26 cellular contexts compared by ENCODE assay signal in the genomic region with DNA sequence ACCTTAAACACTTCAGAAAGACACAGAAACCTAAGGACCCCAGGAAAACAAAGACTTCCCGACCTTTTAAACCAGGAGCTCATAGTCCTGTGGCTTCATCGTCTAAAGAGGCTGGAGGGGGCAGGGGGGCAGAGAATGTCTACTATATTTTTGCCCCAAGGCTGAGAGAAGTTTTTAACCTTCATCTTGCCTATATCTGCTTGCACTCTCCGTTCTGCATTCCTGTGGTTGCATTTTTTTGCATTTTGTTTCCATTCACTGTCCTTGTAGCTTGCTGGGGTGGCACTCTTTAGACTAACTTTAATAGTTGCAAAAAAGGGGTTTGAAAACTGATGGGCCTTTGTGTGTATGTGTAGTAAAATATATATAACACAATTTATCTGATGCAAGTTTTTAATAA. TPM values are rescaled to one million over a fixed set of nuclear protein-coding genes. Genes with fewer than 3 reads are reported as not detected.
DNase-seq lines count a peak whose midpoint lies in the region; ATAC-seq and TF ChIP-seq lines count a peak whose summit lies in the region.
"Had no signal": no experiment of that assay in that cellular context is flagged by ENCODE, and none has a peak within 500 bp of the region (broad histone marks: within the 10 kb centered on the region; RNA-seq: fewer than 3 reads in every experiment).

No MANE protein-coding gene starts in this region.

- H3K27ac Mint-ChIP-seq in T-cell = no peak overlapping the region
- H3K27ac Mint-ChIP-seq: activated naive CD4-positive, alpha-beta T cell treated with anti-CD3 and anti-CD28 coated beads for 36 hours; activated T-cell treated with anti-CD3 and anti-CD28 coated beads, Interleukin-2, amount 50 U/mL, for 24 hours; IgD-negative memory B cell; stimulated activated effector memory CD8-positive, alpha-beta T cell treated with anti-CD3 and anti-CD28 coated beads, Interleukin-12 subunit alpha, Interleukin-12 subunit beta, amount 100 ng/mL, for 72 hours had no signal

- 49% methylated on average over 3 of the region's 3 CpGs for WGBS in HUES64

- H2AFZ ChIP-seq in fibroblast of lung (ENCODE audit: low read length) = no peak overlapping the region

- H3K27me3 ChIP-seq in HUES64 (ENCODE audit: insufficient read depth, low read length) (no peaks in the 10 kb centered on the region), fibroblast of lung (ENCODE audit: control insufficient read depth, insufficient read depth, low read length) (no peaks in the 10 kb centered on the region)
- H3K27me3 ChIP-seq: gastroesophageal sphincter, left lung, right atrium auricular region, tibial artery had no signal

- DNase-seq in AG08395 (ENCODE audit: low spot score) (peak; percentile 10), fibroblast of lung (ENCODE audit: low read depth in 2 of 2) (peak in 1 of 2 donors; percentile 45), NCI-H187 treated with DMSO at 0.1 percent for 48 hours (lab: John Stamatoyannopoulos, UW) (no peak), OCI-M1 (lab: John Stamatoyannopoulos, UW) (no peak), T-cell (no peak), NCI-H748 (lab: John Stamatoyannopoulos, UW; ENCODE audit: unreplicated experiment) (no peak)
- DNase-seq: activated CD4-positive, alpha-beta T cell treated with anti-CD3 and anti-CD28 coated beads, Interleukin-2, amount 50 U/mL, for 4 hours; activated naive CD4-positive, alpha-beta T cell treated with anti-CD3 and anti-CD28 coated beads for 36 hours; activated T-cell treated with anti-CD3 and anti-CD28 coated beads, Interleukin-2, amount 50 U/mL, for 24 hours; dermis blood vessel endothelial cell; left lung; NCI-H1105 treated with DMSO at 0.1 percent for 48 hours; NCI-H526 treated with DMSO at 0.1 percent for 48 hours; occipital lobe; stimulated activated CD4-positive, alpha-beta T cell treated with anti-CD3 and anti-CD28 coated beads, Interleukin-15, amount 100 ng/mL, for 24 hours; tibial artery; WERI-Rb-1 had no signal

- H4K20me1 ChIP-seq in fibroblast of lung (ENCODE audit: control insufficient read depth, extremely low read depth, insufficient read depth, low read length) = no peaks in the 10 kb centered on the region

- TF ChIP-seq CTCF in fibroblast of lung (conservative IDR thresholded peaks at IDR 0.05 in 1 of 2, IDR thresholded peaks at IDR 0.05 in 1 of 2; ENCODE audit: low read depth in 1 of 2, low read length in 2 of 2) = no peak

- H3K27me3 Mint-ChIP-seq in T-cell = peaks cover 0 to 5% of the 10 kb centered on the region in 2 donors

- H3K9me3 Mint-ChIP-seq in T-cell = no peaks in the 10 kb centered on the region
- H3K9me3 Mint-ChIP-seq: activated naive CD4-positive, alpha-beta T cell treated with anti-CD3 and anti-CD28 coated beads for 36 hours; activated T-cell treated with anti-CD3 and anti-CD28 coated beads, Interleukin-2, amount 50 U/mL, for 24 hours; IgD-negative memory B cell; stimulated activated effector memory CD8-positive, alpha-beta T cell treated with anti-CD3 and anti-CD28 coated beads, Interleukin-12 subunit alpha, Interleukin-12 subunit beta, amount 100 ng/mL, for 72 hours had no signal

- peak overlapping the region; percentile 65 for H3K4me2 ChIP-seq in fibroblast of lung (ENCODE audit: extremely low read depth, insufficient read depth, low read length)
- H3K4me2 ChIP-seq: A549 had no signal

- no peak overlapping the region for H3K4me3 ChIP-seq in HUES64 (ENCODE audit: low read length)
- no peak overlapping the region for H3K4me3 ChIP-seq in fibroblast of lung (replicated peaks in 1 of 4; ENCODE audit: control extremely low read depth in 1 of 4, insufficient read depth in 1 of 4, low read depth in 3 of 4, low read length in 4 of 4)
- H3K4me3 ChIP-seq: A549, gastroesophageal sphincter, left lung, tibial artery had no signal

- H3K9me3 ChIP-seq in HUES64 (ENCODE audit: insufficient read depth, low read depth, low read length) = no peaks in the 10 kb centered on the region
- H3K9me3 ChIP-seq in fibroblast of lung (ENCODE audit: control insufficient read depth, insufficient read depth, low read depth, low read length) = no peaks in the 10 kb centered on the region
- H3K9me3 ChIP-seq: A549, gastroesophageal sphincter, left lung, right atrium auricular region, tibial artery had no signal

- H3K9ac ChIP-seq in HUES64 (ENCODE audit: low read depth, low read length) (no peak overlapping the region), fibroblast of lung (ENCODE audit: insufficient read depth, low read length) (no peak overlapping the region)

- H3K4me1 ChIP-seq in HUES64 (ENCODE audit: insufficient read depth, low read length) (peaks cover 21% of the 10 kb centered on the region), fibroblast of lung (ENCODE audit: control insufficient read depth, extremely low read depth, insufficient read depth, low read length) (peaks cover 2% of the 10 kb centered on the region)
- H3K4me1 ChIP-seq: A549, right atrium auricular region, tibial artery had no signal

- H3K36me3 ChIP-seq in HUES64 (ENCODE audit: insufficient read depth, low read length) (no peaks in the 10 kb centered on the region), fibroblast of lung (ENCODE audit: control insufficient read depth, insufficient read depth, low read length) (no peaks in the 10 kb centered on the region)
- H3K36me3 ChIP-seq: gastroesophageal sphincter, left lung, right atrium auricular region, tibial artery, WERI-Rb-1 had no signal

- POLR2A ChIA-PET in T-cell (lab: Charles Lee) = interaction anchor here in 1 of 2 donors (0.6 kb wide), 1 partner anchor 10 kb away, joined by 5 read pairs; no protein-coding TSS in a partner anchor

- no peaks in the 10 kb centered on the region for H3K79me2 ChIP-seq in fibroblast of lung (ENCODE audit: control insufficient read depth, insufficient read depth, low read length)

- peak; percentile 86 for ATAC-seq in SK-N-SH treated with all-trans-retinoic acid at 6 μM for 48 hours
- no peak for ATAC-seq in T-cell (replicated peaks in 1 of 4)
- ATAC-seq: A549; gastroesophageal sphincter; left lung; stimulated activated effector memory CD8-positive, alpha-beta T cell treated with anti-CD3 and anti-CD28 coated beads, Interleukin-12 subunit alpha, Interleukin-12 subunit beta, amount 100 ng/mL, for 72 hours had no signal

- H3K4me1 Mint-ChIP-seq in T-cell = peaks cover 0 to 3% (median 0%) of the 10 kb centered on the region in 3 donors
- H3K4me1 Mint-ChIP-seq: IgD-negative memory B cell; stimulated activated effector memory CD8-positive, alpha-beta T cell treated with anti-CD3 and anti-CD28 coated beads, Interleukin-12 subunit alpha, Interleukin-12 subunit beta, amount 100 ng/mL, for 72 hours had no signal

- H3K36me3 Mint-ChIP-seq in T-cell = no peaks in the 10 kb centered on the region
- H3K36me3 Mint-ChIP-seq: stimulated activated effector memory CD8-positive, alpha-beta T cell treated with anti-CD3 and anti-CD28 coated beads, Interleukin-12 subunit alpha, Interleukin-12 subunit beta, amount 100 ng/mL, for 72 hours had no signal

- CTCF ChIA-PET in T-cell (lab: Charles Lee) = no interaction called here

- no peak overlapping the region for H3K4me3 Mint-ChIP-seq in T-cell
- H3K4me3 Mint-ChIP-seq: activated naive CD4-positive, alpha-beta T cell treated with anti-CD3 and anti-CD28 coated beads for 36 hours; activated T-cell treated with anti-CD3 and anti-CD28 coated beads, Interleukin-2, amount 50 U/mL, for 24 hours; IgD-negative memory B cell; stimulated activated effector memory CD8-positive, alpha-beta T cell treated with anti-CD3 and anti-CD28 coated beads, Interleukin-12 subunit alpha, Interleukin-12 subunit beta, amount 100 ng/mL, for 72 hours had no signal

- peak overlapping the region; percentile 49; the same call in 1 of the 2 replicates for H3K27ac ChIP-seq in HUES64 (ENCODE audit: low read depth, low read length)
- no peak overlapping the region for H3K27ac ChIP-seq in fibroblast of lung (ENCODE audit: insufficient read depth, low read length)
- H3K27ac ChIP-seq: A549, C4-2B, epithelial cell of prostate, left lung, right atrium auricular region, tibial artery, WERI-Rb-1 had no signal

TF ChIP-seq in SK-N-SH treated with all-trans-retinoic acid at 6 μM for 48 hours, 23 proteins besides CTCF, POLR2A, EP300 and RAD21:
- TF ChIP-seq, protein P1, sequence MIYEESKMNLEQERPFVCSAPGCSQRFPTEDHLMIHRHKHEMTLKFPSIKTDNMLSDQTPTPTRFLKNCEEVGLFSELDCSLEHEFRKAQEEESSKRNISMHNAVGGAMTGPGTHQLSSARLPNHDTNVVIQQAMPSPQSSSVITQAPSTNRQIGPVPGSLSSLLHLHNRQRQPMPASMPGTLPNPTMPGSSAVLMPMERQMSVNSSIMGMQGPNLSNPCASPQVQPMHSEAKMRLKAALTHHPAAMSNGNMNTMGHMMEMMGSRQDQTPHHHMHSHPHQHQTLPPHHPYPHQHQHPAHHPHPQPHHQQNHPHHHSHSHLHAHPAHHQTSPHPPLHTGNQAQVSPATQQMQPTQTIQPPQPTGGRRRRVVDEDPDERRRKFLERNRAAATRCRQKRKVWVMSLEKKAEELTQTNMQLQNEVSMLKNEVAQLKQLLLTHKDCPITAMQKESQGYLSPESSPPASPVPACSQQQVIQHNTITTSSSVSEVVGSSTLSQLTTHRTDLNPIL (CRISPR knock-in tag; IDR thresholded peaks at IDR 0.05; ENCODE audit: low read depth) = no peak
- TF ChIP-seq ISL1 (CRISPR knock-in tag; IDR thresholded peaks at IDR 0.05) (no peak), ZNF70 (CRISPR knock-in tag; IDR thresholded peaks at IDR 0.05) (no peak), TCF4 (CRISPR knock-in tag; IDR thresholded peaks at IDR 0.05; ENCODE audit: borderline replicate concordance) (no peak), OSR1 (CRISPR knock-in tag; IDR thresholded peaks at IDR 0.05) (no peak), ZNF565 (CRISPR knock-in tag; conservative IDR thresholded peaks at IDR 0.05; ENCODE audit: low read depth) (no peak), BACH2 (CRISPR knock-in tag; IDR thresholded peaks at IDR 0.05; ENCODE audit: borderline replicate concordance) (no peak)

RNA-seq across cellular contexts. Expression of a gene that starts 23.7 kb away (rescaled TPM):
- 17.1 TPM for polyA plus RNA-seq in HUES64 (2013, experiment 1 of 2)
- 16.7 TPM for polyA plus RNA-seq in HUES64 (2013, experiment 2 of 2)
- 12.6 and 14.7 TPM in 2 replicates for total RNA-seq in fibroblast of lung
- 6.5 and 9.5 TPM in 2 replicates for polyA plus RNA-seq in fibroblast of lung
- polyA plus RNA-seq in fibroblast of lung (2012) = 4.6 and 6.4 TPM in 2 replicates
- 0.33 and 0.35 TPM in 2 replicates for polyA minus RNA-seq in fibroblast of lung (ENCODE audit: low replicate concordance)
- 1 to 10 TPM in 3 of 5 donors, under 1 TPM in 2; 0.58 to 2.2 (median 1.0) TPM for total RNA-seq in T-cell
